ENCODE assay signal across 15 cellular contexts in genomic region chr7:130278892-130279690, GRCh38. TPM values are rescaled to one million over a fixed set of nuclear protein-coding genes. Genes with fewer than 3 reads are reported as not detected.
A peak's percentile ranks its signal among the peaks of the same experiment; 100 is the strongest.
DNase-seq lines count a peak whose midpoint lies in the region; ATAC-seq and TF ChIP-seq lines count a peak whose summit lies in the region.
"Had no signal": no experiment of that assay in that cellular context is flagged by ENCODE, and none has a peak within 500 bp of the region (broad histone marks: within the 10 kb centered on the region; RNA-seq: fewer than 3 reads in every experiment).

No MANE protein-coding gene starts in this region.

- H3K27me3 Mint-ChIP-seq in activated T-cell treated with anti-CD3 and anti-CD28 coated beads, Interleukin-2, amount 50 U/mL, for 4 hours (ENCODE audit: low read depth) = peaks cover 12% of the 10 kb centered on the region

- ATAC-seq in activated T-cell treated with anti-CD3 and anti-CD28 coated beads, Interleukin-2, amount 50 U/mL, for 4 hours = no peak
- ATAC-seq in GM19455 (IDR thresholded peaks at IDR 0.05; ENCODE audit: unreplicated experiment) = no peak
- no peak for ATAC-seq in GM19463 (IDR thresholded peaks at IDR 0.05; ENCODE audit: unreplicated experiment)
- ATAC-seq: naive thymus-derived CD4-positive, alpha-beta T cell had no signal

- H3K4me3 ChIP-seq in astrocyte of the spinal cord (ENCODE audit: low read depth, low read length) = no peak overlapping the region
- no peak overlapping the region for H3K4me3 ChIP-seq in tibial nerve
- H3K4me3 ChIP-seq: thyroid gland had no signal

- peaks cover 0 to 32% (median 0%) of the 10 kb centered on the region in 4 donors for H3K4me1 ChIP-seq in tibial nerve
- H3K4me1 ChIP-seq: thyroid gland had no signal

- 22 to 39% methylated on average over 2 of the region's 2 CpGs for WGBS in tibial nerve, 2 donors

- TF ChIP-seq EP300 in Ishikawa (IDR thresholded peaks at IDR 0.05; ENCODE audit: borderline replicate concordance) (no peak), tibial nerve (IDR thresholded peaks at IDR 0.05) (no peak)

- H3K36me3 Mint-ChIP-seq in activated T-cell treated with anti-CD3 and anti-CD28 coated beads, Interleukin-2, amount 50 U/mL, for 4 hours (ENCODE audit: insufficient read depth) = no peaks in the 10 kb centered on the region

- TF ChIP-seq CTCF in astrocyte of the spinal cord (IDR thresholded peaks at IDR 0.05; ENCODE audit: low read depth, low read length) = no peak
- no peak for TF ChIP-seq CTCF in tibial nerve (IDR thresholded peaks at IDR 0.05)

- DNase-seq in A172 (ENCODE audit: low spot score) (peak; percentile 31), astrocyte of the spinal cord (ENCODE audit: low read depth, low spot score) (peak; percentile 82), hepatic stellate cell (ENCODE audit: low spot score) (peak; percentile 35), tibial nerve (ENCODE audit: low spot score in 2 of 2) (no peak)
- no peak for DNase-seq in activated T-cell treated with anti-CD3 and anti-CD28 coated beads, Interleukin-2, amount 50 U/mL, for 4 hours
- DNase-seq: Caco-2; naive thymus-derived CD4-positive, alpha-beta T cell; NCI-H1092 treated with DMSO at 0.1 percent for 48 hours; NCI-H345; OCI-M1; thyroid gland had no signal

- no peaks in the 10 kb centered on the region for H3K36me3 ChIP-seq in tibial nerve
- H3K36me3 ChIP-seq: thyroid gland had no signal

- TF ChIP-seq POLR2A in tibial nerve (IDR thresholded peaks at IDR 0.05) = no peak

- H3K9me3 ChIP-seq in tibial nerve = no peaks in the 10 kb centered on the region
- H3K9me3 ChIP-seq: Caco-2, thyroid gland had no signal

- H3K27me3 ChIP-seq in tibial nerve = no peaks in the 10 kb centered on the region
- H3K27me3 ChIP-seq: thyroid gland had no signal

- in situ Hi-C loops in astrocyte of the spinal cord (cut with HindIII; ENCODE audit: low sequenced_read_pairs) = no loop called here

- no peak overlapping the region for H3K4me3 Mint-ChIP-seq in activated T-cell treated with anti-CD3 and anti-CD28 coated beads, Interleukin-2, amount 50 U/mL, for 4 hours
- H3K4me3 Mint-ChIP-seq: naive thymus-derived CD4-positive, alpha-beta T cell; T-helper 1 cell treated with Interleukin-12 subunit alpha and Interleukin-12 subunit beta and Interleukin-4 antibody, amounts not matched to agents 30 μg/mL and 1 μg/mL, for 36 hours had no signal

- peaks cover 16% of the 10 kb centered on the region for H3K4me1 Mint-ChIP-seq in activated T-cell treated with anti-CD3 and anti-CD28 coated beads, Interleukin-2, amount 50 U/mL, for 4 hours (ENCODE audit: low read depth)

- peak overlapping the region in 2 of 4 donors; percentile 70 to 78 for H3K27ac ChIP-seq in tibial nerve
- H3K27ac ChIP-seq: thyroid gland had no signal

- H3K9me3 Mint-ChIP-seq in activated T-cell treated with anti-CD3 and anti-CD28 coated beads, Interleukin-2, amount 50 U/mL, for 4 hours = no peaks in the 10 kb centered on the region

- no peak for TF ChIP-seq RAD21 in Ishikawa (IDR thresholded peaks at IDR 0.05; ENCODE audit: low read depth)

TF ChIP-seq in Ishikawa, 13 proteins besides CTCF, POLR2A, EP300 and RAD21:
- TF ChIP-seq NFIC (IDR thresholded peaks at IDR 0.05) (peak; percentile 69), ZBTB7A (IDR thresholded peaks at IDR 0.05; ENCODE audit: low read depth) (no peak), TEAD4 (IDR thresholded peaks at IDR 0.05) (peak; percentile 45)

RNA-seq across cellular contexts. Expression of gene CPA2, which starts 12.4 kb away (rescaled TPM):
- not detected in 2 replicates for total RNA-seq in A172 (2014; rRNA removed; shearing (Covaris generic))
- 1 to 10 TPM in 1 of 3 donors, under 1 TPM in 2; 0.55 to 1.5 (median 0.87) TPM for total RNA-seq in activated T-cell treated with anti-CD3 and anti-CD28 coated beads, Interleukin-2, amount 50 U/mL, for 4 hours
- 1 to 10 TPM in 2 of 4 donors, not detected in 2; 1.5 to 2.2 TPM for total RNA-seq in tibial nerve
- total RNA-seq: naive thymus-derived CD4-positive, alpha-beta T cell; thyroid gland had no signal

RNA-seq across cellular contexts. Expression of gene CPA4, which starts 13.9 kb away (rescaled TPM):
- 387 and 495 TPM in 2 replicates for total RNA-seq in A172 (2014; rRNA removed; shearing (Covaris generic))
- total RNA-seq in activated T-cell treated with anti-CD3 and anti-CD28 coated beads, Interleukin-2, amount 50 U/mL, for 4 hours = under 1 TPM in 2 of 3 donors, not detected in 1; 0.18 to 0.29 TPM
- total RNA-seq in tibial nerve = 1 to 10 TPM in 1 of 4 donors, not detected in 3; 5.4 TPM
- total RNA-seq: naive thymus-derived CD4-positive, alpha-beta T cell; thyroid gland had no signal

Comparison
In these comparisons a context has a peak if more than half of its experiments do, and no peak if none do; other contexts are left out.
1. DNase-seq: peak in A172 (single experiment), astrocyte of the spinal cord (single experiment) and hepatic stellate cell (single experiment); none in activated T-cell treated with anti-CD3 and anti-CD28 coated beads, Interleukin-2, amount 50 U/mL, for 4 hours (single experiment) and tibial nerve (0 of 2).
2. RNA of gene CPA4, which starts 13.9 kb away (total RNA-seq): 387 to 495 TPM in A172; 0.18 to 0.29 TPM in activated T-cell treated with anti-CD3 and anti-CD28 coated beads, Interleukin-2, amount 50 U/mL, for 4 hours and 5.4 TPM in tibial nerve; every median in the first group is over 10 times any median in the second.